Comparison of ENCODE assay signal across 7 cellular contexts in genomic region chr14:104677506-104678332, GRCh38.
DNase-seq lines count a peak whose midpoint lies in the region; ATAC-seq and TF ChIP-seq lines count a peak whose summit lies in the region.

No MANE protein-coding gene starts in this region.

- H3K27me3 ChIP-seq in OCI-LY1 (ENCODE audit: insufficient read depth, low read length) = peaks cover 17% of the 10 kb centered on the region

- H3K4me1 Mint-ChIP-seq in nephron progenitor cell = peaks cover 63% of the 10 kb centered on the region

- DNase-seq in activated T-cell treated with anti-CD3 and anti-CD28 coated beads, Interleukin-2, amount 50 U/mL, for 48 hours = peak; percentile 85 to 89
- peak; percentile 74 for DNase-seq in fibroblast of mammary gland (ENCODE audit: low read depth)
- peak; percentile 76 for DNase-seq in nephron progenitor cell
- peak; percentile 84 for DNase-seq in stimulated activated naive CD8-positive, alpha-beta T cell treated with anti-CD3 and anti-CD28 coated beads, Interleukin-15, Interleukin-2, amounts not matched to agents 100 U/mL and 50 U/mL, for 24 hours

- 0 out of 2 replicates have a peak, but pooled peaks cover 3% of the 10 kb centered on the region for H3K9me3 ChIP-seq in OCI-LY1 (ENCODE audit: low read length)

- peaks cover 19% of the 10 kb centered on the region for H3K4me1 ChIP-seq in OCI-LY1 (ENCODE audit: insufficient read depth, low read length, severe bottlenecking)

- H3K4me3 ChIP-seq in OCI-LY1 (ENCODE audit: low read depth, low read length, poor library complexity, severe bottlenecking) = peak overlapping the region; percentile 57
- peak overlapping the region; percentile 44 for H3K4me3 ChIP-seq in fibroblast of mammary gland (ENCODE audit: control insufficient read depth, low read depth, low read length)

- H3K9me2 ChIP-seq in OCI-LY1 (ENCODE audit: low read depth, low read length) = no peaks in the 10 kb centered on the region

- H3K27ac ChIP-seq in OCI-LY1 (ENCODE audit: low read depth, low read length, poor library complexity, severe bottlenecking) = no peak overlapping the region

- H3K27ac Mint-ChIP-seq in nephron progenitor cell = peak overlapping the region; percentile 36

- peaks cover 3% of the 10 kb centered on the region for H3K9me3 Mint-ChIP-seq in nephron progenitor cell

- no peaks in the 10 kb centered on the region for H4K20me1 ChIP-seq in OCI-LY1 (ENCODE audit: insufficient read depth, low read length)

- H3K9ac ChIP-seq in OCI-LY1 (ENCODE audit: low read length) = peak overlapping the region; percentile 53

- H2AFZ ChIP-seq in OCI-LY1 (ENCODE audit: low read length) = 0 out of 2 replicates have a peak overlapping the region, but pooled peaks have one; percentile 17

- peak overlapping the region; percentile 70 for H3K4me3 Mint-ChIP-seq in nephron progenitor cell

- H3K36me3 Mint-ChIP-seq in nephron progenitor cell (ENCODE audit: low read depth) = no peaks in the 10 kb centered on the region

- H3K4me2 ChIP-seq in OCI-LY1 (ENCODE audit: low read length) = peak overlapping the region; percentile 82

- H3K36me3 ChIP-seq in OCI-LY1 (ENCODE audit: insufficient read depth, low read length) = no peaks in the 10 kb centered on the region; the same call in 1 of the 2 replicates

- H3K27me3 Mint-ChIP-seq in nephron progenitor cell (ENCODE audit: low read depth, poor library complexity) = peaks cover 13% of the 10 kb centered on the region

- no peaks in the 10 kb centered on the region for H3K79me2 ChIP-seq in OCI-LY1 (ENCODE audit: insufficient read depth, low read length)

- TF ChIP-seq CTCF in OCI-LY1 (IDR thresholded peaks at IDR 0.05; ENCODE audit: low read length) = no peak
- TF ChIP-seq CTCF in fibroblast of mammary gland (conservative IDR thresholded peaks at IDR 0.05; ENCODE audit: control insufficient read depth, insufficient read depth, low read depth, low read length) = no peak
- TF ChIP-seq CTCF in nephron progenitor cell (IDR thresholded peaks at IDR 0.05) = no peak

- ATAC-seq in GM18517 (IDR thresholded peaks at IDR 0.05; ENCODE audit: unreplicated experiment) (peak; percentile 43), HG03175 (IDR thresholded peaks at IDR 0.05; ENCODE audit: unreplicated experiment) (peak; percentile 51)
- peak; percentile 83 for ATAC-seq in stimulated activated naive CD8-positive, alpha-beta T cell treated with anti-CD3 and anti-CD28 coated beads, Interleukin-15, Interleukin-2, amounts not matched to agents 100 U/mL and 50 U/mL, for 24 hours

- H3F3A ChIP-seq in OCI-LY1 (ENCODE audit: insufficient read depth, low read length) = no peaks in the 10 kb centered on the region
